Comparison of ENCODE assay signal across 12 cellular contexts in genomic region chr6:32459781-32460424, GRCh38. TPM values are rescaled to one million over a fixed set of nuclear protein-coding genes. Genes with fewer than 3 reads are reported as not detected.
DNase-seq lines count a peak whose midpoint lies in the region; ATAC-seq, FAIRE-seq and TF ChIP-seq lines count a peak whose summit lies in the region.
"Had no signal": no experiment of that assay in that cellular context is flagged by ENCODE, and none has a peak within 500 bp of the region (broad histone marks: within the 10 kb centered on the region; RNA-seq: fewer than 3 reads in every experiment).

No MANE protein-coding gene starts in this region.

- no peak for TF ChIP-seq CTCF in left ventricle myocardium inferior (IDR thresholded peaks at IDR 0.05; ENCODE audit: borderline replicate concordance)

- DNase-seq in left ventricle myocardium inferior (no peak), Right ventricle myocardium inferior (ENCODE audit: missing footprints) (no peak), memory B cell (ENCODE audit: low spot score in 2 of 2) (no peak), urothelium cell line (ENCODE audit: low spot score) (peak; percentile 68), HK-2 (ENCODE audit: unreplicated experiment) (no peak), NCI-H2107 (lab: John Stamatoyannopoulos, UW) (no peak)
- DNase-seq in activated naive CD8-positive, alpha-beta T cell treated with anti-CD3 and anti-CD28 coated beads for 36 hours = no peak
- no peak for DNase-seq in central memory CD4-positive, alpha-beta T cell
- DNase-seq: NCI-H2081, WERI-Rb-1 had no signal

- ATAC-seq in Right ventricle myocardium inferior = no peak
- ATAC-seq in memory B cell (ENCODE audit: low read depth) = no peak

- H3K36me3 Mint-ChIP-seq in activated naive CD8-positive, alpha-beta T cell treated with anti-CD3 and anti-CD28 coated beads for 36 hours = no peaks in the 10 kb centered on the region
- H3K36me3 Mint-ChIP-seq in memory B cell = no peaks in the 10 kb centered on the region

- FAIRE-seq in urothelium cell line (lab: Jason Lieb, UNC) = no peak
- FAIRE-seq: G401.6 had no signal

- intact Hi-C loops in left ventricle myocardium inferior (cut with micrococcal nuclease) = no loop called here
- intact Hi-C loops in Right ventricle myocardium inferior (cut with DNase I) = no loop called here

- peak overlapping the region; percentile 4 for H3K27ac Mint-ChIP-seq in activated naive CD8-positive, alpha-beta T cell treated with anti-CD3 and anti-CD28 coated beads for 36 hours
- no peak overlapping the region for H3K27ac Mint-ChIP-seq in memory B cell

- no peaks in the 10 kb centered on the region for H3K36me3 ChIP-seq in left ventricle myocardium inferior
- H3K36me3 ChIP-seq: WERI-Rb-1 had no signal

- H3K27me3 ChIP-seq in left ventricle myocardium inferior (ENCODE audit: low read depth) = peaks cover 25% of the 10 kb centered on the region

- H3K27ac ChIP-seq in left ventricle myocardium inferior (replicated peaks) = no peak overlapping the region
- H3K27ac ChIP-seq: RWPE1, WERI-Rb-1 had no signal

- H3K9me3 Mint-ChIP-seq in activated naive CD8-positive, alpha-beta T cell treated with anti-CD3 and anti-CD28 coated beads for 36 hours = peaks cover under 1% of the 10 kb centered on the region
- peaks cover 2% of the 10 kb centered on the region for H3K9me3 Mint-ChIP-seq in memory B cell

- H3K4me3 Mint-ChIP-seq in activated naive CD8-positive, alpha-beta T cell treated with anti-CD3 and anti-CD28 coated beads for 36 hours = peak overlapping the region; percentile 74
- H3K4me3 Mint-ChIP-seq in memory B cell = peak overlapping the region; percentile 74

- H3K9me3 ChIP-seq in left ventricle myocardium inferior (replicated peaks) = no peaks in the 10 kb centered on the region

- H3K4me3 ChIP-seq in left ventricle myocardium inferior = peak overlapping the region; percentile 54

- peaks cover 8% of the 10 kb centered on the region for H3K4me1 Mint-ChIP-seq in activated naive CD8-positive, alpha-beta T cell treated with anti-CD3 and anti-CD28 coated beads for 36 hours
- peaks cover 20% of the 10 kb centered on the region for H3K4me1 Mint-ChIP-seq in memory B cell

- peaks cover 71% of the 10 kb centered on the region for H3K27me3 Mint-ChIP-seq in activated naive CD8-positive, alpha-beta T cell treated with anti-CD3 and anti-CD28 coated beads for 36 hours
- H3K27me3 Mint-ChIP-seq in memory B cell = peaks cover 1% of the 10 kb centered on the region

- no peaks in the 10 kb centered on the region for H3K4me1 ChIP-seq in left ventricle myocardium inferior

RNA-seq across cellular contexts. Expression of gene HLA-DRA, which starts 20.2 kb away (rescaled TPM):
- total RNA-seq in left ventricle myocardium inferior (87.3 TPM), Right ventricle myocardium inferior (99.2 TPM)
- 10 to 100 TPM in 1 of 2 experiments, 1 to 10 TPM in 1; 9.8 to 12.2 TPM for total RNA-seq in activated naive CD8-positive, alpha-beta T cell treated with anti-CD3 and anti-CD28 coated beads for 36 hours

RNA-seq across cellular contexts. Expression of gene BTNL2, which starts 52.9 kb away (rescaled TPM):
- total RNA-seq in left ventricle myocardium inferior = not detected
- not detected for total RNA-seq in Right ventricle myocardium inferior
- total RNA-seq in activated naive CD8-positive, alpha-beta T cell treated with anti-CD3 and anti-CD28 coated beads for 36 hours = not detected
